15 cellular contexts compared by ENCODE assay signal in the genomic region with DNA sequence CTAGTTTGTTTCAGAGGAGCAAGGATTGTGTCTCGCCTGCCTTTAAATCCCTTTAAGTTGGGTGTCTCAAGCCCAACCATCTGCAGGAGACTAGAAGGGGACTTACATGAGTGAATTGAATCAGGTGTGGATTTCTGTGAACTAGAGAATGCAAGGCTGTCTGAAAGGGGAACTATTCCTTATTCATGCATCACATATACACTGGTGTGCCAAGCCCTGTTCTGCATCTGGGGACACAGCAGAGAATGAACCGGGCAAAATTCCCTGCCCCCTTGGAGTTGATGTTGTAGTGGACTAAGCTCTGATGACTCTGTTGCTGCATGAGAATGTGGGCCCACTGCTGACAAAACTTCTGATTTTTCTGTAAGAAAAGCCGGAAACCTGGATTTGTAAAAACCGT.
"Had no signal": no experiment of that assay in that cellular context is flagged by ENCODE, and none has a peak within 500 bp of the region (broad histone marks: within the 10 kb centered on the region; RNA-seq: fewer than 3 reads in every experiment).

No MANE protein-coding gene starts in this region.

- H3K27me3 ChIP-seq: left lung, ovary, stomach had no signal

- H3K4me3 Mint-ChIP-seq: activated CD4-positive, alpha-beta memory T cell treated with anti-CD3 and anti-CD28 coated beads, Interleukin-2, amount 10 ng/mL, durations not matched to agents 7 days and 5 days; neural crest cell had no signal

- H3K27ac Mint-ChIP-seq: activated CD4-positive, alpha-beta memory T cell treated with anti-CD3 and anti-CD28 coated beads, Interleukin-2, amount 10 ng/mL, durations not matched to agents 7 days and 5 days had no signal

- H3K27ac ChIP-seq: heart right ventricle, left lung, ovary, stomach, thoracic aorta had no signal

- H3K27me3 Mint-ChIP-seq: activated CD4-positive, alpha-beta memory T cell treated with anti-CD3 and anti-CD28 coated beads, Interleukin-2, amount 10 ng/mL, durations not matched to agents 7 days and 5 days had no signal

- H3K4me1 Mint-ChIP-seq: neural crest cell had no signal

- DNase-seq: activated CD4-positive, alpha-beta memory T cell treated with anti-CD3 and anti-CD28 coated beads, Interleukin-2, amount 10 ng/mL, durations not matched to agents 7 days and 5 days; activated CD4-positive, alpha-beta T cell treated with anti-CD3 and anti-CD28 coated beads for 1 hour; activated CD8-positive, alpha-beta memory T cell treated with anti-CD3 and anti-CD28 coated beads, Interleukin-2, amount 50 U/mL, for 48 hours; activated naive CD4-positive, alpha-beta T cell; cortex of kidney; effector CD8-positive, alpha-beta T cell; heart right ventricle; left lung; mesendoderm; stimulated activated CD4-positive, alpha-beta T cell treated with anti-CD3 and anti-CD28 coated beads, Interleukin-4, amount 100 ng/mL, for 24 hours; stomach; T-helper 2 cell had no signal

- H3K4me3 ChIP-seq: heart right ventricle, left lung, ovary, stomach, thoracic aorta had no signal

- H3K36me3 ChIP-seq: heart right ventricle, left lung, ovary, stomach, thoracic aorta had no signal

- H3K9me3 Mint-ChIP-seq: activated CD4-positive, alpha-beta memory T cell treated with anti-CD3 and anti-CD28 coated beads, Interleukin-2, amount 10 ng/mL, durations not matched to agents 7 days and 5 days; neural crest cell had no signal

- ATAC-seq: heart right ventricle, left lung had no signal

- H3K9me3 ChIP-seq: heart right ventricle, left lung, ovary, stomach, thoracic aorta had no signal
